8 cellular contexts compared by ENCODE assay signal in the genomic region with DNA sequence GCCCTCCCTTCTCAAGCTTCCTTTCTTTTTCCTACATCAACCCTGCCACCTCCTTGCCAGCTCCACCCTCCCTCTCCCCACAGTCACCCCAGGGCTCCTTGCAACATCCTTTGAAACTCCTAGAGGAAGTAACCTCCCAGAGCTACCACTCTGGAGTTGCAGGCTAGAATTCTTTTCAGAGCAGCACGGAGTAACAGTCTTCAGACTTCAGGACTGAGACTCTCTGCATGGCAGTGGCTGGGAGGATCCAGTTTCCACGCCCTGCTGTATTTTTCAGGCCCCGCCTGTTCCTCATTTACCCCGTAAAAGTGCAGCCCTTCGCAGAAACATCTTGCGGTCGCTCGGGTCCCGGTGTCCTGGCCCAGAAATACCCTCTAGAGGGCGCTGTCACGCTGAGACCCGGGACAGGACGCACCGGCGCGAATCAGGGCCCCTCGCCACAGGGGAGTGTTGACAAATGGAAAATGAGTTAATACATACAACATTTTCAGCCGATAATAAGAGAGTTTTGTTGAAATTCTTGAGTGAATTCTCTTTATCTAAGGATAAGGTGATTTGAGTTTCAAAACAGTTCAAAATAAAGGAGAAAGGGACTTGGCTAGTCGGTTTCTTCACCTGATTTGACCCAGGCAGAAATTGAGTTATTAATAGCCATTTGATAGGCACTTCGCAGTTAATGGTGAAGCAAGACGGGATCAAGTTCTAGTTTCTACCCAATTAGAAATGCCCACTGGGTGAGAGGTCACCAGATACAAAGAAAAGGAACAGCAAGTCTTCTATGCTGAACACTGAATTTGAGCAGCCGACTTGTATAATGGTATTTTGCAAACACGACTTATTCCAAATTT. TPM values are rescaled to one million over a fixed set of nuclear protein-coding genes. Genes with fewer than 3 reads are reported as not detected.
DNase-seq lines count a peak whose midpoint lies in the region; ATAC-seq and TF ChIP-seq lines count a peak whose summit lies in the region.

No MANE protein-coding gene starts in this region.

- H3K36me3 ChIP-seq in adipocyte (ENCODE audit: control insufficient read depth, insufficient read depth, low read length, severe bottlenecking) = no peaks in the 10 kb centered on the region
- no peaks in the 10 kb centered on the region for H3K36me3 ChIP-seq in heart right ventricle
- H3K36me3 ChIP-seq in vagina = no peaks in the 10 kb centered on the region

- H3K4me1 ChIP-seq in adipocyte (ENCODE audit: control insufficient read depth, insufficient read depth, low read length) (peaks cover 37% of the 10 kb centered on the region), heart right ventricle (peaks cover 0 to 32% (median 19%) of the 10 kb centered on the region in 9 donors), vagina (peaks cover 15% of the 10 kb centered on the region)

- H3K4me3 ChIP-seq in adipocyte (ENCODE audit: low read length) (peak overlapping the region; percentile 70), heart right ventricle (peak overlapping the region in 8 of 10 donors; percentile 4 to 43 (median 31)), vagina (peak overlapping the region; percentile 13 to 22)

- no peaks in the 10 kb centered on the region for H3K9me3 ChIP-seq in adipocyte (ENCODE audit: control insufficient read depth, low read length)
- no peaks in the 10 kb centered on the region for H3K9me3 ChIP-seq in heart right ventricle
- no peaks in the 10 kb centered on the region for H3K9me3 ChIP-seq in vagina

- H3K27ac ChIP-seq in heart right ventricle (peak overlapping the region in 8 of 10 donors; percentile 1 to 69 (median 44)), vagina (peak overlapping the region; percentile 53)

- H3K9ac ChIP-seq in adipocyte (ENCODE audit: low read length) = peak overlapping the region; percentile 83

- peak; percentile 81 to 94 (median 88) for ATAC-seq in heart right ventricle

- H3K27me3 ChIP-seq in adipocyte (replicated peaks; ENCODE audit: control insufficient read depth, insufficient read depth, low read length) = peaks cover 21% of the 10 kb centered on the region
- peaks cover 0 to 17% (median 9%) of the 10 kb centered on the region in 7 donors for H3K27me3 ChIP-seq in heart right ventricle
- no peaks in the 10 kb centered on the region for H3K27me3 ChIP-seq in vagina

- intact Hi-C loops in heart right ventricle (cut with DNase I) (loop anchor here in 5 of 10 donors (1.0 to 10.0 kb wide), 4 partner anchors 58 to 214 kb away; a partner anchor contains a TSS), vagina (cut with DNase I) (loop anchor here (5.0 kb wide), 1 partner anchor 89 kb away; no protein-coding TSS in a partner anchor)

- peak; percentile 79 for DNase-seq in Daoy (ENCODE audit: low read depth)
- DNase-seq in H4 (ENCODE audit: low spot score) = peak; percentile 60
- peak; percentile 65 for DNase-seq in LoVo (ENCODE audit: low spot score)
- peak; percentile 49 to 85 (median 71) for DNase-seq in T-helper 1 cell
- DNase-seq in adipocyte (ENCODE audit: low read depth) = peak; percentile 93
- DNase-seq in heart right ventricle = peak; percentile 80 to 84
- peak; percentile 64 for DNase-seq in putamen (ENCODE audit: low spot score)
- DNase-seq in vagina (ENCODE audit: extremely low spot score in 2 of 2) = no peak

- WGBS in heart right ventricle, 2 donors = 5 to 7% methylated on average over 23 of the region's 23 CpGs

- peak; percentile 71 to 93 (median 88) for TF ChIP-seq CTCF in heart right ventricle (IDR thresholded peaks at IDR 0.05)
- peak; percentile 16 to 80 (median 64) for TF ChIP-seq CTCF in vagina (IDR thresholded peaks at IDR 0.05)

- no peak for TF ChIP-seq POLR2A in vagina (IDR thresholded peaks at IDR 0.05)

RNA-seq across cellular contexts. Expression of a gene that starts 18.5 kb away (rescaled TPM):
- not detected in 2 replicates for total RNA-seq in Daoy (2014; rRNA removed; shearing (Covaris generic))
- total RNA-seq in H4 (2014; rRNA removed; shearing (Covaris generic)) = not detected in 2 replicates
- total RNA-seq in heart right ventricle (under 1 TPM in 1 of 10 donors, not detected in 9; 0.15 TPM), vagina (not detected)
- polyA plus RNA-seq in heart right ventricle = under 1 TPM in 1 of 2 donors, not detected in 1; 0.10 TPM

RNA-seq across cellular contexts. Expression of a gene that starts 58.0 kb away (rescaled TPM):
- 13.5 and 16.7 TPM in 2 replicates for total RNA-seq in Daoy (2014; rRNA removed; shearing (Covaris generic))
- 21.1 and 27.9 TPM in 2 replicates for total RNA-seq in H4 (2014; rRNA removed; shearing (Covaris generic))
- total RNA-seq in heart right ventricle (10 to 100 TPM; 28.0 to 61.0 (median 34.9) TPM), vagina (67.5 TPM)
- 10 to 100 TPM; 18.9 to 26.9 TPM for polyA plus RNA-seq in heart right ventricle

Comparison
In these comparisons a context has a peak if more than half of its experiments do, and no peak if none do; other contexts are left out.
1. DNase-seq: peak in Daoy (single experiment), H4 (single experiment), LoVo (single experiment), T-helper 1 cell (5 of 5), adipocyte (single experiment), heart right ventricle (2 of 2) and putamen (single experiment); none in vagina (0 of 2).
2. H3K4me3 ChIP-seq: peak in every context shown above with its lines; median percentile 70 in adipocyte; 31 in heart right ventricle; 18 in vagina.